In the genomic region with DNA sequence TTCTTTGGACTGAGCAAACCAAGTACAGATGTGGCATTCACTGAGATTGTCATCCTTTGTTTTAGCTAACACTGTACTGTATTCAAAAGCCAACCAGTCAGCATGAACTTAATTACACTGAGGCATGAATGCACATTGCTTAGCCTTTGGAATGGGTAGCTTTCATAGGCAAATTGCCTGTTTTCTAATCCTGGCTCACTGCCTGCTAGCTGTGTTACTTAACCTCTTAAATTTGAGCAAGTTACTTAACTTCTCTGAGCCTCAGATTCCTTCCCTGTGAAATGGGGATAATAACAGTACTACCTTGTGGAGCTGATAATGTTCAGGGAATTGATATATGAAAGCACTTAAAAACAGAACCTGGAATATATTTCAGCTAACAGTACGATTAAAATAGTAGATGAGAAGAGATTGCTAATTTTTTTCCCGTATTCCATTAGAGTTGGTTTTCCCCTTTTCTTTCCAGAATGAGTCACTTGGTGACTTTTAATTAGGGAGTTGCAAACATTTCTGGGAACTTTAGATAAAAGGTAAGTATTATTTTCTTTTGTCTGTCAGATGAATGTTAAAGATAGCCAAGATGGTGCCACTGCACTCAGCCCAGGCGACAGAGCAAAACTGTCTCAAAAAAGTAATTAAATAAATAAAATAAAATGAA, we compare ENCODE assay signal across 14 cellular contexts. TPM values are rescaled to one million over a fixed set of nuclear protein-coding genes. Genes with fewer than 3 reads are reported as not detected.
DNase-seq lines count a peak whose midpoint lies in the region; ATAC-seq and TF ChIP-seq lines count a peak whose summit lies in the region.
"Had no signal": no experiment of that assay in that cellular context is flagged by ENCODE, and none has a peak within 500 bp of the region (broad histone marks: within the 10 kb centered on the region; RNA-seq: fewer than 3 reads in every experiment).

No MANE protein-coding gene starts in this region.

- TF ChIP-seq CTCF in fibroblast of lung (conservative IDR thresholded peaks at IDR 0.05 in 1 of 2, IDR thresholded peaks at IDR 0.05 in 1 of 2; ENCODE audit: low read depth in 1 of 2, low read length in 2 of 2): no peak

- DNase-seq in Daoy (ENCODE audit: low read depth): peak; percentile 50
- DNase-seq in NT2/D1 (ENCODE audit: low read depth, low spot score): peak; percentile 54
- DNase-seq in fibroblast of lung (ENCODE audit: low read depth in 2 of 2): peak; percentile 33 to 73
- peak; percentile 38 for DNase-seq in putamen (ENCODE audit: low spot score)
- no peak for DNase-seq in activated CD4-positive, CD25-positive, alpha-beta regulatory T cell (lab: John Stamatoyannopoulos, UW)
- DNase-seq in CD1c-positive myeloid dendritic cell (ENCODE audit: extremely low spot score): no peak
- DNase-seq: activated T-cell treated with anti-CD3 and anti-CD28 coated beads for 4 hours; naive B cell; NCI-H1417 treated with DMSO at 0.1 percent for 48 hours; NCI-H345; stimulated activated CD4-positive, alpha-beta T cell treated with anti-CD3 and anti-CD28 coated beads, Interleukin-4, amount 100 ng/mL, for 1 hour; SW 1271 had no signal

- no peak overlapping the region for H2AFZ ChIP-seq in fibroblast of lung (ENCODE audit: low read length)

- H3K4me1 ChIP-seq in NT2/D1 (ENCODE audit: insufficient read depth, insufficient read length) (peaks cover 2% of the 10 kb centered on the region), fibroblast of lung (ENCODE audit: control insufficient read depth, extremely low read depth, insufficient read depth, low read length) (no peaks in the 10 kb centered on the region)

- no peak overlapping the region for H3K4me2 ChIP-seq in fibroblast of lung (ENCODE audit: extremely low read depth, insufficient read depth, low read length)

- H3K27me3 ChIP-seq in NT2/D1 (ENCODE audit: insufficient read depth, insufficient read length) (no peaks in the 10 kb centered on the region), fibroblast of lung (ENCODE audit: control insufficient read depth, insufficient read depth, low read length) (no peaks in the 10 kb centered on the region)

- no peak for ATAC-seq in GM21390 (IDR thresholded peaks at IDR 0.05; ENCODE audit: unreplicated experiment)
- ATAC-seq: activated CD4-positive, CD25-positive, alpha-beta regulatory T cell treated with anti-CD3 and anti-CD28 coated beads, Interleukin-2, amount 50 U/mL, for 24 hours had no signal

- no peak overlapping the region for H3K27ac ChIP-seq in fibroblast of lung (ENCODE audit: insufficient read depth, low read length)

- H3K9me3 ChIP-seq in NT2/D1 (ENCODE audit: insufficient read depth, low read length) (peaks cover 4% of the 10 kb centered on the region; the same call in 1 of the 2 replicates), fibroblast of lung (ENCODE audit: control insufficient read depth, insufficient read depth, low read depth, low read length) (no peaks in the 10 kb centered on the region)

- H3K4me3 ChIP-seq in NT2/D1 (ENCODE audit: insufficient read length, low read depth) (no peak overlapping the region), fibroblast of lung (replicated peaks in 1 of 4; ENCODE audit: control extremely low read depth in 1 of 4, insufficient read depth in 1 of 4, low read depth in 3 of 4, low read length in 4 of 4) (no peak overlapping the region)

- H3K36me3 ChIP-seq in NT2/D1 (ENCODE audit: insufficient read depth, insufficient read length, low read length): no peaks in the 10 kb centered on the region
- H3K36me3 ChIP-seq in fibroblast of lung (ENCODE audit: control insufficient read depth, insufficient read depth, low read length): no peaks in the 10 kb centered on the region

- H3K9ac ChIP-seq in NT2/D1 (ENCODE audit: insufficient read length, low read depth): no peak overlapping the region
- no peak overlapping the region for H3K9ac ChIP-seq in fibroblast of lung (ENCODE audit: insufficient read depth, low read length)

- H3K79me2 ChIP-seq in fibroblast of lung (ENCODE audit: control insufficient read depth, insufficient read depth, low read length): no peaks in the 10 kb centered on the region

- H4K20me1 ChIP-seq in fibroblast of lung (ENCODE audit: control insufficient read depth, extremely low read depth, insufficient read depth, low read length): no peaks in the 10 kb centered on the region

RNA-seq across cellular contexts. Expression of a gene that starts 43.9 kb away (rescaled TPM):
- 45.1 and 48.7 TPM in 2 replicates for total RNA-seq in Daoy (2014; rRNA removed; shearing (Covaris generic))
- 87.1 and 105 TPM in 2 replicates for total RNA-seq in fibroblast of lung
- polyA plus RNA-seq in fibroblast of lung: 32.6 and 33.6 TPM in 2 replicates
- polyA plus RNA-seq in fibroblast of lung (2012): 22.1 and 22.6 TPM in 2 replicates
- polyA minus RNA-seq in fibroblast of lung (ENCODE audit: low replicate concordance): 15.7 and 17.6 TPM in 2 replicates

Comparison
In these comparisons a context has a peak if more than half of its experiments do, and no peak if none do; other contexts are left out.
1. DNase-seq: peak in Daoy (single experiment), NT2/D1 (single experiment), fibroblast of lung (2 of 2) and putamen (single experiment); none in activated CD4-positive, CD25-positive, alpha-beta regulatory T cell (0 of 4) and CD1c-positive myeloid dendritic cell (single experiment).